9 cellular contexts compared by ENCODE assay signal in the genomic region with DNA sequence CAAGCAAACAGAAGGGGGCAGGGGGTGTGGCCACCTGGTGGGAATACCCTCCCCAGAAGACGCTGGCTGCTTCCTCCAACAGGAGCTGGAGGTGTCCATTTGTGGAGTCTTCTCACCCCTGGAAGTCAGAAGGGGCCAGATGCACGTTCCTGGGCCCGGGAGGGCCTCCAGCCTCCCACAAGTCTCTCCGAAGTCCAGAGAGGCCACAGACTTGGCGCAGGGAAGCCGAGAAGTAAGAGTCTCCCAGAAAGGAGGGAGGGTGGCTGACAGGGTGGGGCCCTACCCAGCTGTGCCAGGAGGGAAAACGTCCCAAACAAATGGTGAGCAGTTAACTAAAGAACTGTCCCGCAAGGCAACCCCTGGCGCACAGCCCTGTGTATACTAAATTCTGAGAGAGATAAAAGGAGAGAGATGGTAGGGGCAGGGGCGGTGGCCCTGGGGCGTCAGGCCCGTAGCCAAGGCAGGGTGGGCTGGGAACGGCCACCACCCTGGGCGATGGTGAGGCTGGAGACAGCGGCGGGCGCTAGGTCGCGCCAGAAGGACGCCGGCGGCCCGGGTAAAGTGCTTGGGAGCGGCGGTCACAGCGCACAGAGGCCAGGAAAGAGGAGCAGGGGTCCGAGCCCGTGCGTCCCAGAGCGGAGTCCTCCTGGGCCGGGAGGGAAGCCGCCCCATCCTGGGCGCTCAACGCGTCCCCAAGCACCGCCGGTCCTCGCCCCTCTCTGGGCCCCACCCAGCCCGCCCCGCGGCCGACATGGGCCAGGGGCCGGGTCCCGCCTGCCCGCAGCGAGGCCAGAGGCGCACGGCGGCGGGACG. TPM values are rescaled to one million over a fixed set of nuclear protein-coding genes. Genes with fewer than 3 reads are reported as not detected.
DNase-seq lines count a peak whose midpoint lies in the region; ATAC-seq and TF ChIP-seq lines count a peak whose summit lies in the region.
"Had no signal": no experiment of that assay in that cellular context is flagged by ENCODE, and none has a peak within 500 bp of the region (broad histone marks: within the 10 kb centered on the region; RNA-seq: fewer than 3 reads in every experiment).

No MANE protein-coding gene starts in this region.

- ATAC-seq in RWPE2 (ENCODE audit: low read depth): peak; percentile 22; the same call in 2 of the 3 replicates

- no peak overlapping the region for H3K27ac ChIP-seq in RWPE2 (ENCODE audit: poor library complexity, severe bottlenecking)
- no peak overlapping the region for H3K27ac ChIP-seq in right atrium auricular region
- H3K27ac ChIP-seq in A673 (ENCODE audit: low read depth, low read length, poor library complexity, severe bottlenecking): no peak overlapping the region

- TF ChIP-seq CTCF in GM20000 (IDR thresholded peaks at IDR 0.05; ENCODE audit: extremely low read depth, missing control alignments) (no peak), RWPE2 (IDR thresholded peaks at IDR 0.05; ENCODE audit: poor library complexity, severe bottlenecking) (no peak), right atrium auricular region (IDR thresholded peaks at IDR 0.05) (no peak), foreskin fibroblast (IDR thresholded peaks at IDR 0.05; ENCODE audit: low read depth, low read length) (no peak), A673 (conservative IDR thresholded peaks at IDR 0.05; ENCODE audit: low read depth, low read length) (no peak)

- CTCF ChIA-PET in A673 (lab: Charles Lee): interaction anchor here (0.6 kb wide), 1 partner anchor 583 kb away, joined by 8 read pairs; no protein-coding TSS in a partner anchor

- H3K27me3 ChIP-seq in RWPE2 (ENCODE audit: insufficient read depth, poor library complexity, severe bottlenecking): peaks cover 29% of the 10 kb centered on the region
- H3K27me3 ChIP-seq in right atrium auricular region: peaks cover 0 to 8% of the 10 kb centered on the region in 2 donors
- H3K27me3 ChIP-seq in skeletal muscle satellite cell (ENCODE audit: control insufficient read depth, insufficient read depth, low read length): peaks cover 50% of the 10 kb centered on the region
- peaks cover 45% of the 10 kb centered on the region for H3K27me3 ChIP-seq in A673 (replicated peaks; ENCODE audit: insufficient read depth, low read depth, low read length, poor library complexity)

- H3K9me3 ChIP-seq in RWPE2 (ENCODE audit: severe bottlenecking): no peaks in the 10 kb centered on the region
- no peaks in the 10 kb centered on the region for H3K9me3 ChIP-seq in right atrium auricular region
- no peaks in the 10 kb centered on the region for H3K9me3 ChIP-seq in skeletal muscle satellite cell (replicated peaks; ENCODE audit: low read length)
- H3K9me3 ChIP-seq in A673 (ENCODE audit: low read depth, low read length, poor library complexity, severe bottlenecking): no peaks in the 10 kb centered on the region

- no peak overlapping the region for H3K9ac ChIP-seq in skeletal muscle satellite cell (ENCODE audit: low read depth, low read length)

- DNase-seq in GM20000 (ENCODE audit: low spot score): peak; percentile 23
- DNase-seq in RWPE2 (ENCODE audit: low spot score): no peak
- no peak for DNase-seq in right atrium auricular region (ENCODE audit: low spot score)
- no peak for DNase-seq in foreskin fibroblast
- no peak for DNase-seq in G401 (ENCODE audit: low spot score)
- no peak for DNase-seq in A673 (ENCODE audit: low spot score)
- DNase-seq: NCI-H1694; stimulated activated CD4-positive, alpha-beta T cell treated with anti-CD3 and anti-CD28 coated beads, Interleukin-4, amount 100 ng/mL, for 24 hours had no signal

- H3K36me3 ChIP-seq in RWPE2 (ENCODE audit: low read depth): no peaks in the 10 kb centered on the region
- no peaks in the 10 kb centered on the region for H3K36me3 ChIP-seq in right atrium auricular region
- no peaks in the 10 kb centered on the region for H3K36me3 ChIP-seq in skeletal muscle satellite cell (ENCODE audit: insufficient read depth, low read length)
- H3K36me3 ChIP-seq in A673 (ENCODE audit: insufficient read depth, low read length, poor library complexity, severe bottlenecking): no peaks in the 10 kb centered on the region

- BruUV-seq in A673 (replicated peaks; lab: Mats Ljungman, UMichigan): no TSS peak

- peak overlapping the region; percentile 48 for H3K4me2 ChIP-seq in skeletal muscle satellite cell (ENCODE audit: low read length)

- intact Hi-C loops in A673 (cut with micrococcal nuclease; ENCODE audit: unreplicated experiment): no loop called here

- H3K4me1 ChIP-seq in RWPE2 (ENCODE audit: insufficient read depth, poor library complexity, severe bottlenecking) (no peaks in the 10 kb centered on the region), right atrium auricular region (peaks cover 0 to 25% of the 10 kb centered on the region in 2 donors), skeletal muscle satellite cell (ENCODE audit: control insufficient read depth, insufficient read depth, low read length) (peaks cover 6% of the 10 kb centered on the region), A673 (ENCODE audit: insufficient read depth, low read length, poor library complexity, severe bottlenecking) (peaks cover 7% of the 10 kb centered on the region)

- H3K4me3 ChIP-seq in RWPE2 (ENCODE audit: severe bottlenecking) (peak overlapping the region; percentile 32), right atrium auricular region (peak overlapping the region; percentile 28 to 35), skeletal muscle satellite cell (ENCODE audit: low read length) (no peak overlapping the region), foreskin fibroblast (ENCODE audit: low read depth in 1 of 2, low read length in 2 of 2) (no peak overlapping the region), A673 (ENCODE audit: low read depth, low read length, poor library complexity, severe bottlenecking) (no peak overlapping the region)

- POLR2A ChIA-PET in A673 (lab: Charles Lee; ENCODE audit: low non-redundant PET): no interaction called here

- in situ Hi-C loops in G401 (cut with HindIII; ENCODE audit: low sequenced_read_pairs): no loop called here

RNA-seq across cellular contexts. Expression of a gene that starts 1.2 kb away (rescaled TPM):
- total RNA-seq in right atrium auricular region (1 to 10 TPM in 1 of 2 donors, under 1 TPM in 1; 0.07 to 2.0 TPM), A673 (2021) (0.22 and 0.58 TPM in 2 replicates)
- 0.87 TPM in 1 of 2 replicates, not detected in the other for total RNA-seq in skeletal muscle satellite cell (2012; rRNA removed)
- 12.0 and 13.5 TPM in 2 replicates for total RNA-seq in G401 (2014; rRNA removed; shearing (Covaris generic))

RNA-seq across cellular contexts. Expression of a gene that starts 20.4 kb away (rescaled TPM):
- total RNA-seq in right atrium auricular region (100 to 1,000 TPM in 1 of 2 donors, 10 to 100 TPM in 1; 75.4 to 115 TPM), A673 (2021) (436 and 494 TPM in 2 replicates)
- total RNA-seq in skeletal muscle satellite cell (2012; rRNA removed): 82.4 and 105 TPM in 2 replicates
- 286 and 296 TPM in 2 replicates for total RNA-seq in G401 (2014; rRNA removed; shearing (Covaris generic))

RNA-seq across cellular contexts. Expression of a gene that starts 27.0 kb away (rescaled TPM):
- total RNA-seq in right atrium auricular region (10 to 100 TPM; 28.9 to 53.0 TPM), A673 (2021) (6.4 and 12.5 TPM in 2 replicates)
- 31.5 and 60.1 TPM in 2 replicates for total RNA-seq in skeletal muscle satellite cell (2012; rRNA removed)
- 0.44 and 5.1 TPM in 2 replicates for total RNA-seq in G401 (2014; rRNA removed; shearing (Covaris generic))

RNA-seq across cellular contexts. Expression of a gene that starts 56.8 kb away (rescaled TPM):
- total RNA-seq in right atrium auricular region: 10 to 100 TPM; 71.4 to 74.4 TPM
- 40.8 and 51.5 TPM in 2 replicates for total RNA-seq in skeletal muscle satellite cell (2012; rRNA removed)
- 93.8 and 107 TPM in 2 replicates for total RNA-seq in G401 (2014; rRNA removed; shearing (Covaris generic))
- 94.5 and 104 TPM in 2 replicates for total RNA-seq in A673 (2021)

Comparison
In these comparisons a context has a peak if more than half of its experiments do, and no peak if none do; other contexts are left out.
1. H3K4me3 ChIP-seq: peak in RWPE2 (single experiment) and right atrium auricular region (2 of 2); none in skeletal muscle satellite cell (single experiment), foreskin fibroblast (0 of 2) and A673 (single experiment).